10 cellular contexts compared by ENCODE assay signal in the genomic region with DNA sequence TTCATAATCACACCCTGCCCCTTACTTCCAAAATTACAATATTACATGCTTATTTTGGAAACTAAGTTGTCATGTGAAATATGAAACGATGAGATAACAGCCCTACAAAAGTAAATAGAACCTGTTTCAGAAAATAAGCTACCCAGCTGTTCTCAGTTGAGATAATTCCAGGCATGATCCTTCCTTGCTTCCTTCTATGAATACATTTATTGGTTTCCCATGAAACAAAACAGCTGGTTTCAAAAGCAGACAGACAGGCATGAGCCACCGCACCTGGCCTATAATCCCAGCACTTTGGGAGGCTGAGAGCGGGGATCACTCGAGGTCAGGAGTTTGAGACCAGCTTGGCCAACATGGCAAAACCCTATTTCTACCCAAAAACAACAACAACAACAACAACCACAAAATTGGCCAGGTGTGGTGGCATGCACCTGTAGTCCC.
DNase-seq lines count a peak whose midpoint lies in the region; ATAC-seq and TF ChIP-seq lines count a peak whose summit lies in the region.
"Had no signal": no experiment of that assay in that cellular context is flagged by ENCODE, and none has a peak within 500 bp of the region (broad histone marks: within the 10 kb centered on the region; RNA-seq: fewer than 3 reads in every experiment).

No MANE protein-coding gene starts in this region.

- no peak overlapping the region for H3K9ac ChIP-seq in mesenchymal stem cell (ENCODE audit: low read length)

- H3K27ac ChIP-seq in left ventricle myocardium inferior (replicated peaks), result peak overlapping the region; percentile 88
- H3K27ac ChIP-seq in mesenchymal stem cell (ENCODE audit: low read length, poor library complexity, severe bottlenecking), result no peak overlapping the region
- no peak overlapping the region for H3K27ac ChIP-seq in substantia nigra (ENCODE audit: low read depth, low read length, poor library complexity, severe bottlenecking)
- H3K27ac ChIP-seq: ovary had no signal

- H3K9me3 ChIP-seq in left ventricle myocardium inferior (replicated peaks), result no peaks in the 10 kb centered on the region
- H3K9me3 ChIP-seq in T-helper 17 cell (ENCODE audit: control insufficient read depth, low read length, poor library complexity, severe bottlenecking), result no peaks in the 10 kb centered on the region
- no peaks in the 10 kb centered on the region for H3K9me3 ChIP-seq in mesenchymal stem cell (ENCODE audit: control insufficient read depth, low read length)
- H3K9me3 ChIP-seq: ovary had no signal

- peak overlapping the region in 1 of 2 experiments; percentile 82 for H3K18ac ChIP-seq in mesenchymal stem cell (ENCODE audit: low read depth in 1 of 2, low read length in 2 of 2)

- H3K27me3 Mint-ChIP-seq in T-helper 17 cell (no peaks in the 10 kb centered on the region), type B pancreatic cell (no peaks in the 10 kb centered on the region), endothelial cell (ENCODE audit: unreplicated experiment) (peaks cover 11% of the 10 kb centered on the region)

- no peak overlapping the region for H3K14ac ChIP-seq in mesenchymal stem cell (ENCODE audit: low read length in 2 of 2)

- H2BK120ac ChIP-seq in mesenchymal stem cell (ENCODE audit: low read depth, low read length), result no peak overlapping the region

- H2AFZ ChIP-seq in mesenchymal stem cell (ENCODE audit: low read depth, low read length), result no peak overlapping the region

- peak overlapping the region; percentile 73 for H3K4me3 Mint-ChIP-seq in T-helper 17 cell
- peak overlapping the region; percentile 17 for H3K4me3 Mint-ChIP-seq in type B pancreatic cell
- H3K4me3 Mint-ChIP-seq in endothelial cell (ENCODE audit: unreplicated experiment), result no peak overlapping the region

- no peak overlapping the region for H4K91ac ChIP-seq in mesenchymal stem cell (ENCODE audit: low read length)

- no peak overlapping the region for H3K4ac ChIP-seq in mesenchymal stem cell (ENCODE audit: low read depth in 1 of 2, low read length in 2 of 2)

- H3K79me1 ChIP-seq in mesenchymal stem cell (replicated peaks; ENCODE audit: low read length, poor library complexity, severe bottlenecking), result peaks cover 38% of the 10 kb centered on the region

- no peak for ATAC-seq in T-helper 17 cell

- H2BK5ac ChIP-seq in mesenchymal stem cell (ENCODE audit: low read depth, low read length, poor library complexity, severe bottlenecking), result no peak overlapping the region

- no peak overlapping the region for H3K23ac ChIP-seq in mesenchymal stem cell (ENCODE audit: low read length in 2 of 2)

- H3K4me1 Mint-ChIP-seq in T-helper 17 cell, result peaks cover 74% of the 10 kb centered on the region
- H3K4me1 Mint-ChIP-seq in type B pancreatic cell (ENCODE audit: unreplicated experiment), result peaks cover 67% of the 10 kb centered on the region
- peaks cover 63% of the 10 kb centered on the region for H3K4me1 Mint-ChIP-seq in endothelial cell (ENCODE audit: unreplicated experiment)

- H2AK5ac ChIP-seq in mesenchymal stem cell (ENCODE audit: low read length, severe bottlenecking), result no peak overlapping the region

- intact Hi-C loops in left ventricle myocardium inferior (cut with micrococcal nuclease), result loop anchor here (10.0 kb wide), 1 partner anchor 93 kb away; a partner anchor contains a TSS
- intact Hi-C loops in cardiac septum (cut with DNase I), result loop anchor here (5.0 kb wide), 1 partner anchor 86 kb away; no protein-coding TSS in a partner anchor

- peak overlapping the region; percentile 91 for H4K8ac ChIP-seq in mesenchymal stem cell (ENCODE audit: low read length)

- no peak for DNase-seq in left ventricle myocardium inferior
- DNase-seq in cardiac septum (ENCODE audit: low spot score), result no peak
- no peak for DNase-seq in T-helper 17 cell
- DNase-seq in mesenchymal stem cell, result no peak
- DNase-seq in type B pancreatic cell (ENCODE audit: extremely low spot score, unreplicated experiment), result no peak
- DNase-seq in NCI-H1105 treated with DMSO at 0.1 percent for 48 hours (lab: John Stamatoyannopoulos, UW), result no peak
- DNase-seq in endothelial cell (ENCODE audit: low spot score), result no peak
- no peak for DNase-seq in substantia nigra (lab: John Stamatoyannopoulos, UW)
- DNase-seq: SIG-M5 had no signal

- H3K4me3 ChIP-seq in left ventricle myocardium inferior, result no peak overlapping the region
- no peak overlapping the region for H3K4me3 ChIP-seq in mesenchymal stem cell (ENCODE audit: insufficient read depth in 1 of 2, low read depth in 1 of 2, low read length in 2 of 2)
- H3K4me3 ChIP-seq: ovary had no signal

- peak overlapping the region in 1 of 2 experiments; percentile 3 for H2BK12ac ChIP-seq in mesenchymal stem cell (ENCODE audit: low read length in 2 of 2)

- TF ChIP-seq CTCF in left ventricle myocardium inferior (IDR thresholded peaks at IDR 0.05; ENCODE audit: borderline replicate concordance) (no peak), type B pancreatic cell (conservative IDR thresholded peaks at IDR 0.05) (no peak), endothelial cell (IDR thresholded peaks at IDR 0.05; ENCODE audit: unreplicated experiment) (no peak)

- H3K4me1 ChIP-seq in left ventricle myocardium inferior, result peaks cover 98% of the 10 kb centered on the region
- H3K4me1 ChIP-seq in mesenchymal stem cell (ENCODE audit: control insufficient read depth, insufficient read depth, low read depth, low read length), result peaks cover 46% of the 10 kb centered on the region

- no peak overlapping the region for H3K4me2 ChIP-seq in mesenchymal stem cell (ENCODE audit: low read length, poor library complexity, severe bottlenecking)

- H3K27ac Mint-ChIP-seq in T-helper 17 cell, result peak overlapping the region; percentile 100
- peak overlapping the region; percentile 83 for H3K27ac Mint-ChIP-seq in type B pancreatic cell
- H3K27ac Mint-ChIP-seq in endothelial cell (ENCODE audit: unreplicated experiment), result no peak overlapping the region

- H3K36me3 Mint-ChIP-seq in T-helper 17 cell (ENCODE audit: low read depth) (peaks cover 2% of the 10 kb centered on the region), type B pancreatic cell (peaks cover 10% of the 10 kb centered on the region), endothelial cell (ENCODE audit: low read depth, unreplicated experiment) (peaks cover 10% of the 10 kb centered on the region)

- H3K27me3 ChIP-seq in left ventricle myocardium inferior (ENCODE audit: low read depth), result no peaks in the 10 kb centered on the region
- H3K27me3 ChIP-seq in mesenchymal stem cell (ENCODE audit: control insufficient read depth in 1 of 2, insufficient read depth in 1 of 2, low read length in 2 of 2), result no peaks in the 10 kb centered on the region
- H3K27me3 ChIP-seq: ovary had no signal

- H3K9me3 Mint-ChIP-seq in type B pancreatic cell (no peaks in the 10 kb centered on the region), endothelial cell (ENCODE audit: unreplicated experiment) (no peaks in the 10 kb centered on the region)

- 99% methylated on average over 4 of the region's 4 CpGs for WGBS in mesenchymal stem cell

- peak overlapping the region; percentile 68 for H2BK15ac ChIP-seq in mesenchymal stem cell (ENCODE audit: low read depth, poor library complexity, severe bottlenecking)

- H3K36me3 ChIP-seq in left ventricle myocardium inferior (no peaks in the 10 kb centered on the region), mesenchymal stem cell (ENCODE audit: control insufficient read depth in 1 of 2, insufficient read depth in 2 of 2, low read depth in 1 of 2, low read length in 2 of 2) (peaks cover 9 to 11% of the 10 kb centered on the region in 2 experiments)
- H3K36me3 ChIP-seq: ovary had no signal
